Comparison of ENCODE assay signal across 15 cellular contexts in the genomic region with DNA sequence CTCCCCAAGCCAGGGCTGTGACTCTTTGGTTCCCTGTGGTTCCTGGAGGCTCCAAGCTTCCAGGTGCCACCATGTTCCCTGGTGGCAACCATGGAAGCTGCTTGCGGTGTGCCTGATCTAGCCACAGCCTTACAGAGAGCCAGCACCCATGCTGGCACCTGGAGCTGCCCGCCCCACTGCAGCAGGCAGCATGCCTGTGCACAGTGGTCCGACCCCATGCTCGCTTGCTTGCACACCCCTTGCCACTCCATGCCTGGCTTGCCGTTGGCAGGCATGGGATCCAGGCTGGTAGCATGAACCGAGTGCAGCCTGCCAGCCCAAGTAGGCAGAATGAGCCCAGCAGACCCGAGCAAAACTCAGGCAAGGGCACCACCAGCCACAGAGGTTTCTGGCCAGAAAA. TPM values are rescaled to one million over a fixed set of nuclear protein-coding genes. Genes with fewer than 3 reads are reported as not detected.
DNase-seq lines count a peak whose midpoint lies in the region; ATAC-seq, FAIRE-seq and TF ChIP-seq lines count a peak whose summit lies in the region.
"Had no signal": no experiment of that assay in that cellular context is flagged by ENCODE, and none has a peak within 500 bp of the region (broad histone marks: within the 10 kb centered on the region; RNA-seq: fewer than 3 reads in every experiment).

No MANE protein-coding gene starts in this region.

- POLR2A ChIA-PET in HepG2 (lab: Yijun Ruan, JAX): interaction anchor here (1.0 to 2.8 kb wide), 3 partner anchors 9 to 52 kb away, joined by 3 to 9 read pairs (median 4); no protein-coding TSS in a partner anchor

- in situ Hi-C loops in HepG2 (cut with HindIII; ENCODE audit: extremely low pct_ligation_motif_present, low pct_unique_long_range_greater_than_20kb): no loop called here

- H3K9me3 ChIP-seq in heart right ventricle (peaks cover 0 to 16% (median 9%) of the 10 kb centered on the region in 11 donors), adrenal gland (replicated peaks in 1 of 3) (no peaks in the 10 kb centered on the region), HepG2 (ENCODE audit: low read length) (no peaks in the 10 kb centered on the region), spleen (peaks cover 0 to 15% (median 6%) of the 10 kb centered on the region in 8 donors)
- H3K9me3 ChIP-seq: Caco-2 had no signal

- ATAC-seq in heart right ventricle (peak in 5 of 8 donors; percentile 22 to 54 (median 28)), HepG2 (peak; percentile 50; the same call in 2 of the 3 replicates)

- CTCF ChIA-PET in HepG2 (lab: Yijun Ruan, JAX; ENCODE audit: low intra/inter-chr PET ratio, low total read pairs): no interaction called here

- BruUV-seq in HepG2 (replicated peaks; lab: Mats Ljungman, UMichigan): no TSS peak

- H2AFZ ChIP-seq in HepG2 (ENCODE audit: low read length): no peak overlapping the region

- FAIRE-seq in HepG2 (lab: Jason Lieb, UNC): no peak
- FAIRE-seq: D721Med, G401.6, GM12891, GM19239 had no signal

- TF ChIP-seq EP300 in HepG2 (IDR thresholded peaks at IDR 0.05; ENCODE audit: low read depth in 2 of 2, low read length in 2 of 2) (no peak), HepG2 (CRISPR knock-in tag; IDR thresholded peaks at IDR 0.05; ENCODE audit: borderline replicate concordance) (no peak)

- H3K4me1 ChIP-seq in heart right ventricle (peaks cover 0 to 17% (median 13%) of the 10 kb centered on the region in 9 donors), adrenal gland (replicated peaks in 1 of 2) (peaks cover 12 to 24% of the 10 kb centered on the region in 2 donors), HepG2 (ENCODE audit: insufficient read depth, low read length) (peaks cover 47% of the 10 kb centered on the region), spleen (peaks cover 0 to 45% (median 10%) of the 10 kb centered on the region in 6 donors)

- no peak for TF ChIP-seq RAD21 in HepG2 (CRISPR knock-in tag; IDR thresholded peaks at IDR 0.05)

- DNase-seq in heart right ventricle (no peak), cardiac septum (ENCODE audit: low spot score) (no peak), adrenal gland (peak in 3 of 7 donors; percentile 25 to 47 (median 37)), HepG2 (ENCODE audit: low spot score) (no peak), spleen (no peak), C1 segment of cervical spinal cord (lab: John Stamatoyannopoulos, UW) (no peak), UCSD-AML1 (lab: John Stamatoyannopoulos, UW; ENCODE audit: unreplicated experiment) (no peak)
- DNase-seq: Caco-2; CD4-positive, CD25-positive, alpha-beta regulatory T cell had no signal

- intact Hi-C loops in heart right ventricle (cut with DNase I) (no loop called here), cardiac septum (cut with DNase I) (no loop called here), adrenal gland (cut with DNase I) (no loop called here), HepG2 (cut with micrococcal nuclease; ENCODE audit: unreplicated experiment) (no loop called here), spleen (cut with DNase I; ENCODE audit: low total_unique reads) (no loop called here)

- 88 to 94% methylated on average over 7 of the region's 7 CpGs for WGBS in heart right ventricle, 2 donors
- 63 to 74% (median 69%) methylated on average over 3 to 7 of the region's 7 CpGs for WGBS in adrenal gland, 4 donors
- WGBS in HepG2 (ENCODE audit: low lambda C conversion rate): 80% methylated on average over 1 of the region's 7 CpGs
- 84 to 99% (median 94%) methylated on average over 3 to 7 of the region's 7 CpGs for WGBS in spleen, 5 donors

- peak overlapping the region; percentile 38; the same call in 1 of the 2 replicates for H3K4me2 ChIP-seq in HepG2 (ENCODE audit: low read depth, low read length)
- H3K4me2 ChIP-seq: BLaER1 treated with 17β-estradiol and CSF1 and Interleukin-3, amounts not matched to agents 10 nM and 100 nM had no signal

- H3K79me2 ChIP-seq in HepG2 (ENCODE audit: insufficient read depth, low read length): peaks cover 89% of the 10 kb centered on the region

- TF ChIP-seq CTCF in heart right ventricle (IDR thresholded peaks at IDR 0.05): no peak
- no peak for TF ChIP-seq CTCF in adrenal gland (IDR thresholded peaks at IDR 0.05)
- no peak for TF ChIP-seq CTCF in HepG2 (CRISPR knock-in tag; IDR thresholded peaks at IDR 0.05)
- no peak for TF ChIP-seq CTCF in spleen (IDR thresholded peaks at IDR 0.05 in 8 of 11, conservative IDR thresholded peaks at IDR 0.05 in 3 of 11)

- H3K36me3 ChIP-seq in heart right ventricle (no peaks in the 10 kb centered on the region), adrenal gland (replicated peaks in 1 of 2) (no peaks in the 10 kb centered on the region), HepG2 (replicated peaks in 1 of 2; ENCODE audit: control insufficient read depth in 1 of 2, insufficient read depth in 2 of 2, low read length in 2 of 2) (no peaks in the 10 kb centered on the region), spleen (no peaks in the 10 kb centered on the region)
- H3K36me3 ChIP-seq: HAP-1 had no signal

- TF ChIP-seq POLR2A in adrenal gland (IDR thresholded peaks at IDR 0.05): no peak
- no peak for TF ChIP-seq POLR2A in HepG2 (IDR thresholded peaks at IDR 0.05; ENCODE audit: insufficient read depth in 1 of 2, low read depth in 2 of 2, low read length in 2 of 2)
- no peak for TF ChIP-seq POLR2A in spleen (IDR thresholded peaks at IDR 0.05)

- H3K27ac ChIP-seq in heart right ventricle (peak overlapping the region in 1 of 10 donors; percentile 34), adrenal gland (peak overlapping the region; percentile 41 to 84 (median 62)), HepG2 (ENCODE audit: extremely low read length, insufficient read depth, low read length) (peak overlapping the region; percentile 67), spleen (peak overlapping the region in 6 of 8 donors; percentile 42 to 69 (median 58))
- H3K27ac ChIP-seq: BLaER1 treated with 17β-estradiol and CSF1 and Interleukin-3, amounts not matched to agents 10 nM and 100 nM had no signal

- peaks cover 2% of the 10 kb centered on the region; the same call in 1 of the 2 replicates for H4K20me1 ChIP-seq in HepG2 (ENCODE audit: insufficient read depth, low read length)

- H3K9ac ChIP-seq in HepG2 (ENCODE audit: insufficient read depth, low read depth, low read length): 0 out of 2 replicates have a peak overlapping the region, but pooled peaks have one; percentile 26
- H3K9ac ChIP-seq: BLaER1 treated with 17β-estradiol and CSF1 and Interleukin-3, amounts not matched to agents 10 nM and 100 nM had no signal

- H3K4me3 ChIP-seq in heart right ventricle (no peak overlapping the region), adrenal gland (peak overlapping the region in 1 of 4 donors; percentile 26), HepG2 (replicated peaks in 1 of 3; ENCODE audit: insufficient read depth in 1 of 3, low read depth in 2 of 3, low read length in 3 of 3) (no peak overlapping the region), spleen (no peak overlapping the region)
- H3K4me3 ChIP-seq: BLaER1 treated with 17β-estradiol and CSF1 and Interleukin-3, amounts not matched to agents 10 nM and 100 nM; HAP-1 had no signal

- H3K27me3 ChIP-seq in heart right ventricle (no peaks in the 10 kb centered on the region), adrenal gland (no peaks in the 10 kb centered on the region), HepG2 (ENCODE audit: control insufficient read depth in 1 of 2, insufficient read depth in 2 of 2, low read length in 2 of 2) (no peaks in the 10 kb centered on the region), spleen (replicated peaks in 1 of 7) (no peaks in the 10 kb centered on the region)
- H3K27me3 ChIP-seq: BLaER1 treated with 17β-estradiol and CSF1 and Interleukin-3, amounts not matched to agents 10 nM and 100 nM had no signal

TF ChIP-seq in HepG2, 621 proteins besides CTCF, POLR2A, EP300 and RAD21:
- TF ChIP-seq TBX2 (CRISPR knock-in tag; IDR thresholded peaks at IDR 0.05; ENCODE audit: borderline replicate concordance): no peak
- peak; percentile 52; the same call in 1 of the 2 replicates for TF ChIP-seq ZNF160 (CRISPR knock-in tag; IDR thresholded peaks at IDR 0.05)

RNA-seq across cellular contexts. Expression of gene SLMAP, which starts 53.9 kb away (rescaled TPM):
- total RNA-seq in heart right ventricle (100 to 1,000 TPM; 198 to 724 (median 431) TPM), cardiac septum (578 TPM), adrenal gland (100 to 1,000 TPM in 5 of 8 donors, 10 to 100 TPM in 3; 56.4 to 134 (median 105) TPM), HepG2 (2016; rRNA removed; fragmentation: Illumina TruSeq; extraction: Trizol) (48.3 and 61.3 TPM in 2 replicates), spleen (10 to 100 TPM; 50.8 to 77.3 (median 70.4) TPM)
- polyA plus RNA-seq in heart right ventricle (10 to 100 TPM; 65.8 to 79.8 TPM), adrenal gland (10 to 100 TPM; 18.9 to 68.6 (median 23.0) TPM), HepG2 (2011; rRNA removed) (23.2 and 24.0 TPM in 2 replicates), spleen (10 to 100 TPM in 2 of 3 donors, 1 to 10 TPM in 1; 7.8 to 12.7 (median 10.5) TPM)
- 16.5 and 17.6 TPM in 2 replicates for total RNA-seq in HepG2 (2016; cell fraction: cytosol; rRNA removed; fragmentation: Illumina TruSeq; extraction: Trizol; ENCODE audit: low read depth)
- total RNA-seq in HepG2 (2016; cell fraction: insoluble cytoplasmic fraction; rRNA removed; fragmentation: Illumina TruSeq; extraction: Trizol): 50.5 and 56.8 TPM in 2 replicates
- 26.6 and 29.2 TPM in 2 replicates for total RNA-seq in HepG2 (2016; cell fraction: membrane; rRNA removed; fragmentation: Illumina TruSeq; extraction: Trizol)
- 55.6 and 65.7 TPM in 2 replicates for total RNA-seq in HepG2 (2016; cell fraction: nucleus; rRNA removed; fragmentation: Illumina TruSeq; extraction: Trizol)
- polyA plus RNA-seq in HepG2 (2011; cell fraction: cytosol; rRNA removed): 10.0 and 15.1 TPM in 2 replicates
- 21.3 and 27.5 TPM in 2 replicates for polyA plus RNA-seq in HepG2 (2011; cell fraction: nucleus; rRNA removed)
- 21.8 and 25.6 TPM in 2 replicates for polyA plus RNA-seq in HepG2 (2012)
- polyA plus RNA-seq in HepG2 (2016; cell fraction: cytosol; fragmentation: Illumina TruSeq; extraction: Trizol; ENCODE audit: low read depth): 1.7 and 2.2 TPM in 2 replicates
- 40.5 and 40.7 TPM in 2 replicates for polyA plus RNA-seq in HepG2 (2016; cell fraction: insoluble cytoplasmic fraction; fragmentation: Illumina TruSeq; extraction: Trizol; ENCODE audit: low read depth)
- 10.4 and 10.5 TPM in 2 replicates for polyA plus RNA-seq in HepG2 (2016; cell fraction: membrane; fragmentation: Illumina TruSeq; extraction: Trizol; ENCODE audit: low read depth)
- 44.5 and 45.1 TPM in 2 replicates for polyA plus RNA-seq in HepG2 (2016; cell fraction: nucleus; fragmentation: Illumina TruSeq; extraction: Trizol; ENCODE audit: insufficient read depth, low read depth)
- polyA minus RNA-seq in HepG2 (2011; rRNA and poly(A)+ RNA removed; ENCODE audit: low replicate concordance): 90.9 and 106 TPM in 2 replicates
- polyA minus RNA-seq in HepG2 (2011; cell fraction: cytosol; rRNA and poly(A)+ RNA removed): 36.1 and 37.0 TPM in 2 replicates
- 122 and 124 TPM in 2 replicates for polyA minus RNA-seq in HepG2 (2011; cell fraction: nucleus; rRNA and poly(A)+ RNA removed)
